In genomic region chr10:44016589-44017482, GRCh38 we compare ENCODE assay signal across 15 cellular contexts.
A peak's percentile ranks its signal among the peaks of the same experiment; 100 is the strongest.
DNase-seq lines count a peak whose midpoint lies in the region; ATAC-seq and TF ChIP-seq lines count a peak whose summit lies in the region.
"Had no signal": no experiment of that assay in that cellular context is flagged by ENCODE, and none has a peak within 500 bp of the region (broad histone marks: within the 10 kb centered on the region; RNA-seq: fewer than 3 reads in every experiment).

No MANE protein-coding gene starts in this region.

- H3K4me1 ChIP-seq in GM23248 (ENCODE audit: insufficient read depth) (peaks cover 11% of the 10 kb centered on the region), adipocyte (ENCODE audit: control insufficient read depth, insufficient read depth, low read length) (peaks cover 31% of the 10 kb centered on the region), right cardiac atrium (ENCODE audit: control insufficient read depth, insufficient read depth, low read length) (peaks cover 5% of the 10 kb centered on the region), stomach (peaks cover 0 to 25% (median 13%) of the 10 kb centered on the region in 4 donors)
- H3K4me1 ChIP-seq: BLaER1 had no signal

- no peak for TF ChIP-seq CTCF in stomach (IDR thresholded peaks at IDR 0.05)

- H3K4me1 Mint-ChIP-seq in activated CD8-positive, alpha-beta T cell treated with anti-CD3 and anti-CD28 coated beads, Interleukin-2, amount 10 ng/mL, durations not matched to agents 7 days and 5 days (ENCODE audit: low read depth): peaks cover under 1% of the 10 kb centered on the region

- DNase-seq in GM23248: peak; percentile 57
- no peak for DNase-seq in adipocyte (ENCODE audit: low read depth)
- no peak for DNase-seq in right cardiac atrium
- DNase-seq in stomach: no peak
- no peak for DNase-seq in DMS114 treated with DMSO at 0.1 percent for 48 hours (lab: John Stamatoyannopoulos, UW; ENCODE audit: unreplicated experiment)
- DNase-seq in NCI-H226: no peak
- DNase-seq in activated CD8-positive, alpha-beta T cell treated with anti-CD3 and anti-CD28 coated beads, Interleukin-2, amount 10 ng/mL, durations not matched to agents 7 days and 5 days: no peak
- DNase-seq in nucleus accumbens (lab: John Stamatoyannopoulos, UW): no peak
- DNase-seq: KG1, kidney glomerular epithelial cell, NCI-H1930, NCI-H748 treated with DMSO at 0.1 percent for 48 hours, SIG-M5 had no signal

- H3K9ac ChIP-seq in GM23248: no peak overlapping the region
- H3K9ac ChIP-seq in adipocyte (ENCODE audit: low read length): peak overlapping the region; percentile 48
- H3K9ac ChIP-seq: BLaER1 had no signal

- CTCF ChIA-PET in activated CD8-positive, alpha-beta T cell treated with anti-CD3 and anti-CD28 coated beads, Interleukin-2, amount 10 ng/mL, durations not matched to agents 7 days and 5 days (lab: Charles Lee): no interaction called here

- H3K27ac Mint-ChIP-seq in activated CD8-positive, alpha-beta T cell treated with anti-CD3 and anti-CD28 coated beads, Interleukin-2, amount 10 ng/mL, durations not matched to agents 7 days and 5 days: no peak overlapping the region
- H3K27ac Mint-ChIP-seq: activated naive CD8-positive, alpha-beta T cell had no signal

- H3K27ac ChIP-seq in GM23248 (peak overlapping the region; percentile 11; the same call in 1 of the 2 replicates), right cardiac atrium (ENCODE audit: low read length) (peak overlapping the region; percentile 80), stomach (peak overlapping the region in 3 of 5 donors; percentile 10 to 36 (median 33))
- H3K27ac ChIP-seq: BLaER1 had no signal

- in situ Hi-C loops in GM23248 (cut with MboI): no loop called here

- no peaks in the 10 kb centered on the region for H3K36me3 Mint-ChIP-seq in activated CD8-positive, alpha-beta T cell treated with anti-CD3 and anti-CD28 coated beads, Interleukin-2, amount 10 ng/mL, durations not matched to agents 7 days and 5 days (ENCODE audit: low read depth)
- H3K36me3 Mint-ChIP-seq: activated naive CD8-positive, alpha-beta T cell had no signal

- intact Hi-C loops in right cardiac atrium (cut with DNase I) (no loop called here), stomach (cut with DNase I; ENCODE audit: low total_unique reads) (no loop called here)

- no peak overlapping the region for H3K4me2 ChIP-seq in GM23248 (ENCODE audit: unreplicated experiment)
- H3K4me2 ChIP-seq: BLaER1 had no signal

- no peaks in the 10 kb centered on the region for H3K79me2 ChIP-seq in GM23248 (ENCODE audit: insufficient read depth)

- no peaks in the 10 kb centered on the region for H3K9me3 ChIP-seq in GM23248 (ENCODE audit: low read depth)
- no peaks in the 10 kb centered on the region for H3K9me3 ChIP-seq in adipocyte (ENCODE audit: control insufficient read depth, low read length)
- no peaks in the 10 kb centered on the region for H3K9me3 ChIP-seq in right cardiac atrium (ENCODE audit: control insufficient read depth, low read length)
- H3K9me3 ChIP-seq in stomach: no peaks in the 10 kb centered on the region
- H3K9me3 ChIP-seq: BLaER1 had no signal

- H3K4me3 Mint-ChIP-seq in activated CD8-positive, alpha-beta T cell treated with anti-CD3 and anti-CD28 coated beads, Interleukin-2, amount 10 ng/mL, durations not matched to agents 7 days and 5 days: no peak overlapping the region
- H3K4me3 Mint-ChIP-seq: activated naive CD8-positive, alpha-beta T cell had no signal

- no peak for TF ChIP-seq POLR2A in stomach (IDR thresholded peaks at IDR 0.05)

- TF ChIP-seq EP300 in stomach (IDR thresholded peaks at IDR 0.05): no peak

- 28 to 32% methylated on average over 5 of the region's 5 CpGs for WGBS in GM23248 (ENCODE audit: low coverage in 1 of 2, low lambda C conversion rate in 2 of 2, missing lambda C conversion rate in 2 of 2), 2 experiments
- 51% methylated on average over 5 of the region's 5 CpGs for WGBS in right cardiac atrium
- WGBS in stomach, 5 donors: 74 to 88% (median 84%) methylated on average over 5 of the region's 5 CpGs

- H2AFZ ChIP-seq in GM23248: peak overlapping the region; percentile 56

- H3K4me3 ChIP-seq in GM23248: no peak overlapping the region
- H3K4me3 ChIP-seq in adipocyte (ENCODE audit: low read length): peak overlapping the region; percentile 35
- no peak overlapping the region for H3K4me3 ChIP-seq in right cardiac atrium (ENCODE audit: low read length)
- no peak overlapping the region for H3K4me3 ChIP-seq in stomach
- H3K4me3 ChIP-seq: BLaER1 had no signal

- H3K9me3 Mint-ChIP-seq in activated CD8-positive, alpha-beta T cell treated with anti-CD3 and anti-CD28 coated beads, Interleukin-2, amount 10 ng/mL, durations not matched to agents 7 days and 5 days (ENCODE audit: insufficient read depth): no peaks in the 10 kb centered on the region

- H3K27me3 ChIP-seq in GM23248 (replicated peaks; ENCODE audit: insufficient read depth) (no peaks in the 10 kb centered on the region), adipocyte (replicated peaks; ENCODE audit: control insufficient read depth, insufficient read depth, low read length) (peaks cover 6% of the 10 kb centered on the region), right cardiac atrium (ENCODE audit: control insufficient read depth, insufficient read depth) (no peaks in the 10 kb centered on the region), stomach (no peaks in the 10 kb centered on the region)
- H3K27me3 ChIP-seq: BLaER1 had no signal

- H4K20me1 ChIP-seq in GM23248 (ENCODE audit: insufficient read depth): no peaks in the 10 kb centered on the region
- H4K20me1 ChIP-seq: BLaER1 had no signal

- no peaks in the 10 kb centered on the region for H3K9me2 ChIP-seq in GM23248 (ENCODE audit: insufficient read depth)

- H3K27me3 Mint-ChIP-seq in activated CD8-positive, alpha-beta T cell treated with anti-CD3 and anti-CD28 coated beads, Interleukin-2, amount 10 ng/mL, durations not matched to agents 7 days and 5 days (ENCODE audit: low read depth): peaks cover 9% of the 10 kb centered on the region
- H3K27me3 Mint-ChIP-seq: activated naive CD8-positive, alpha-beta T cell had no signal

- H3F3A ChIP-seq in GM23248 (ENCODE audit: insufficient read depth): peaks cover 12% of the 10 kb centered on the region

- no peaks in the 10 kb centered on the region for H3K36me3 ChIP-seq in GM23248 (ENCODE audit: low read depth)
- H3K36me3 ChIP-seq in adipocyte (ENCODE audit: control insufficient read depth, insufficient read depth, low read length, severe bottlenecking): no peaks in the 10 kb centered on the region
- no peaks in the 10 kb centered on the region for H3K36me3 ChIP-seq in stomach
- H3K36me3 ChIP-seq: BLaER1 had no signal

- peak; percentile 70 to 81 for ATAC-seq in right cardiac atrium
- ATAC-seq in activated CD8-positive, alpha-beta T cell treated with anti-CD3 and anti-CD28 coated beads, Interleukin-2, amount 10 ng/mL, durations not matched to agents 7 days and 5 days: no peak

- POLR2A ChIA-PET in activated CD8-positive, alpha-beta T cell treated with anti-CD3 and anti-CD28 coated beads, Interleukin-2, amount 10 ng/mL, durations not matched to agents 7 days and 5 days (lab: Charles Lee): no interaction called here

Comparison
In these comparisons a context has a peak if more than half of its experiments do, and no peak if none do; other contexts are left out.
1. H3K27ac ChIP-seq: peak in every context shown above with its lines; median percentile 80 in right cardiac atrium; 33 in stomach; 11 in GM23248.